Comparison of ENCODE assay signal across 23 cellular contexts in genomic region chr6:157707576-157707975, GRCh38.
"Had no signal": no experiment of that assay in that cellular context is flagged by ENCODE, and none has a peak within 500 bp of the region (broad histone marks: within the 10 kb centered on the region; RNA-seq: fewer than 3 reads in every experiment).

No MANE protein-coding gene starts in this region.

- H3K27me3 ChIP-seq: esophagus muscularis mucosa, gastrocnemius medialis, heart right ventricle, sigmoid colon, testis, tibial nerve, upper lobe of right lung, vagina had no signal

- H3K9me3 ChIP-seq: esophagus muscularis mucosa, gastrocnemius medialis, heart right ventricle, sigmoid colon, testis, tibial nerve, upper lobe of right lung, vagina had no signal

- H3K36me3 Mint-ChIP-seq: immature natural killer cell had no signal

- H3K36me3 ChIP-seq: esophagus muscularis mucosa, gastrocnemius medialis, heart right ventricle, sigmoid colon, tibial nerve, upper lobe of right lung, vagina had no signal

- H3K27ac ChIP-seq: epithelial cell of prostate, esophagus muscularis mucosa, gastrocnemius medialis, parathyroid adenoma, sigmoid colon, skin epidermis, testis, tibial nerve, upper lobe of right lung, vagina had no signal

- DNase-seq: effector memory CD8-positive, alpha-beta T cell; gastrocnemius medialis; heart right ventricle; hypothalamus; immature natural killer cell; mesendoderm; naive B cell; occipital lobe; sigmoid colon; stimulated activated CD4-positive, alpha-beta T cell treated with anti-CD3 and anti-CD28 coated beads, Interleukin-2, amount 100 ng/mL, for 24 hours; stimulated activated CD4-positive, alpha-beta T cell treated with anti-CD3 and anti-CD28 coated beads, Interleukin-4, amount 100 ng/mL, for 4 hours; stimulated activated naive B cell treated with anti-CD40 and anti-IgM and Interleukin-4, amounts not matched to agents 10 μg/mL and 1 μg/mL and 100 μg/mL, for 72 hours; stimulated activated naive CD8-positive, alpha-beta T cell treated with anti-CD3 and anti-CD28 coated beads, Interleukin-15, amount 100 ng/mL, for 72 hours; testis; upper lobe of right lung had no signal

- ATAC-seq: effector memory CD8-positive, alpha-beta T cell; gastrocnemius medialis; stimulated activated naive B cell treated with anti-CD40 and anti-IgM and Interleukin-4, amounts not matched to agents 10 μg/mL and 1 μg/mL and 100 μg/mL, for 72 hours; stimulated activated naive CD8-positive, alpha-beta T cell treated with anti-CD3 and anti-CD28 coated beads, Interleukin-15, amount 100 ng/mL, for 72 hours; upper lobe of right lung had no signal

- H3K9ac ChIP-seq: parathyroid adenoma had no signal

- H3K27ac Mint-ChIP-seq: effector memory CD8-positive, alpha-beta T cell; immature natural killer cell; naive B cell; nephron; stimulated activated naive B cell treated with anti-CD40 and anti-IgM and Interleukin-4, amounts not matched to agents 10 μg/mL and 1 μg/mL and 100 μg/mL, for 72 hours; stimulated activated naive CD8-positive, alpha-beta T cell treated with anti-CD3 and anti-CD28 coated beads, Interleukin-15, amount 100 ng/mL, for 72 hours had no signal

- H3K4me3 Mint-ChIP-seq: effector memory CD8-positive, alpha-beta T cell; immature natural killer cell; naive B cell; nephron; stimulated activated naive B cell treated with anti-CD40 and anti-IgM and Interleukin-4, amounts not matched to agents 10 μg/mL and 1 μg/mL and 100 μg/mL, for 72 hours; stimulated activated naive CD8-positive, alpha-beta T cell treated with anti-CD3 and anti-CD28 coated beads, Interleukin-15, amount 100 ng/mL, for 72 hours had no signal

- H3K4me1 Mint-ChIP-seq: immature natural killer cell; naive B cell; nephron; stimulated activated naive B cell treated with anti-CD40 and anti-IgM and Interleukin-4, amounts not matched to agents 10 μg/mL and 1 μg/mL and 100 μg/mL, for 72 hours; stimulated activated naive CD8-positive, alpha-beta T cell treated with anti-CD3 and anti-CD28 coated beads, Interleukin-15, amount 100 ng/mL, for 72 hours had no signal

- FAIRE-seq: keratinocyte had no signal

- H3K27me3 Mint-ChIP-seq: stimulated activated naive CD8-positive, alpha-beta T cell treated with anti-CD3 and anti-CD28 coated beads, Interleukin-15, amount 100 ng/mL, for 72 hours had no signal

- H3K4me3 ChIP-seq: esophagus muscularis mucosa, gastrocnemius medialis, heart right ventricle, sigmoid colon, skin epidermis, testis, tibial nerve, upper lobe of right lung, vagina had no signal

- H3K4me1 ChIP-seq: esophagus muscularis mucosa, gastrocnemius medialis, parathyroid adenoma, sigmoid colon, testis, upper lobe of right lung, vagina had no signal

- H3K9me3 Mint-ChIP-seq: effector memory CD8-positive, alpha-beta T cell; immature natural killer cell had no signal
